In the genomic region with DNA sequence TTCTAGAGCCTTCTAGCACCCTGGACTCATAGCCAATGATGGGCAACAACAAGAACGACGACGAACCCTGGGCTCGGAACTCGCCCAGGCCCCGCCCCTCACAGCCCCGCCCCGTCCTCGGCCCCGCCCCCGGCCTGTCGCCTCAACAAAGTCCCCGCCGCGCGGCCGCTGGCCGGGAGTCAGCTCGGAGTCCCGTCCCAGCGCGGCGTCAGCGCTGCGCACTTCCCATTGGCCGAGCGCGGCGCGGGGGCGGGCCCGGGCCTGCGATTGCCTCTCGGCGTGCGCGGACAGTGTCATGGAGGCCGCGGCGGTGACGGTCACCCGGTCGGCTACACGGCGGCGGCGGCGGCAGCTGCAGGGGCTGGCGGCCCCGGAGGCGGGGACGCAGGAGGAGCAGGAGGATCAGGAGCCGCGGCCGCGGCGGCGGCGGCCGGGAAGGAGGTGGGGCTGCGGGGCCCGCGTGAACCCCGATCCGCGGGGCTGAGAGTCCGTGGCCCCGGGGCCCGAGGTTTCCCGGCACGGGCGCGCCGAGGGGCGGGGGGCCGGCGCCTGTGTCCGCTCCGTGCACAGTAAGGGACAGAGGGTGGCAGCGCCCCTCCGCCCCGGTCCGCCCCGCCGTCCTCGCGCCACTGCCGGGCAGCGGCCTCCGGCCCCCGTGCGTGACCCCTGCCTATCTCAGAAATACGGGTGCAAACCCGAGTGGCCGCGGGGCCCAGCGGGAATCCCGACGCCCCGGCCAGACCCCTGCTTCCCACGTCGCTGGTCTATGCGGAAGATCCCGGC, we compare ENCODE assay signal across 8 cellular contexts. TPM values are rescaled to one million over a fixed set of nuclear protein-coding genes. Genes with fewer than 3 reads are reported as not detected.
DNase-seq lines count a peak whose midpoint lies in the region; ATAC-seq and TF ChIP-seq lines count a peak whose summit lies in the region.

A gene with protein sequence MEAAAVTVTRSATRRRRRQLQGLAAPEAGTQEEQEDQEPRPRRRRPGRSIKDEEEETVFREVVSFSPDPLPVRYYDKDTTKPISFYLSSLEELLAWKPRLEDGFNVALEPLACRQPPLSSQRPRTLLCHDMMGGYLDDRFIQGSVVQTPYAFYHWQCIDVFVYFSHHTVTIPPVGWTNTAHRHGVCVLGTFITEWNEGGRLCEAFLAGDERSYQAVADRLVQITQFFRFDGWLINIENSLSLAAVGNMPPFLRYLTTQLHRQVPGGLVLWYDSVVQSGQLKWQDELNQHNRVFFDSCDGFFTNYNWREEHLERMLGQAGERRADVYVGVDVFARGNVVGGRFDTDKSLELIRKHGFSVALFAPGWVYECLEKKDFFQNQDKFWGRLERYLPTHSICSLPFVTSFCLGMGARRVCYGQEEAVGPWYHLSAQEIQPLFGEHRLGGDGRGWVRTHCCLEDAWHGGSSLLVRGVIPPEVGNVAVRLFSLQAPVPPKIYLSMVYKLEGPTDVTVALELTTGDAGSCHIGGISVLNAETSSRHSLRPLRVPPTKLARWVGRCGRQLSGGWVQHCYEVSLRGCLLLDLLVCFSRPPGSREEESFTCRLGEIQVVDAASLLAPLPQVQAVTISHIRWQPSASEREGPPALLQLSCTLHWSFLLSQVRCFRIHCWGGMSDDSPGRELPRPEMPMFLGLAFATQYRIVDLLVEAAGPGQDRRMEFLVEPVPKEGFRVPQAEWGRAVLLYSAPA (plus strand): TSS at position 175 of the 783 bp plus-strand sequence. CDS start 121 bp downstream, at position 296.

- in situ Hi-C loops in G401 (cut with HindIII; ENCODE audit: low sequenced_read_pairs) (no loop called here), SK-MEL-5 (cut with HindIII; ENCODE audit: low pct_unique_long_range_greater_than_20kb, low sequenced_read_pairs) (no loop called here)

- H3K9ac ChIP-seq in neuronal stem cell (ENCODE audit: low read depth, low read length, poor library complexity): peak within 1 kb of the TSS; percentile 90

- H3K18ac ChIP-seq in neuronal stem cell (ENCODE audit: low read length): peak within 1 kb of the TSS; percentile 93

- no peak within 1 kb of the TSS for H3K23ac ChIP-seq in neuronal stem cell (ENCODE audit: low read depth, low read length, poor library complexity)

- no peaks in the 10 kb centered on the region for H3K27me3 ChIP-seq in gastroesophageal sphincter
- H3K27me3 ChIP-seq in neuronal stem cell (ENCODE audit: control insufficient read depth in 3 of 3, insufficient read depth in 3 of 3, low read depth in 1 of 3, low read length in 3 of 3): peaks cover 0 to 20% (median 2%) of the 10 kb centered on the region in 3 experiments

- no peak within 1 kb of the TSS for H3K14ac ChIP-seq in neuronal stem cell (ENCODE audit: low read length)

- POLR2A ChIA-PET in HEK293 (lab: Yijun Ruan, JAX): interaction anchor here (0.6 to 1.2 kb wide), 13 partner anchors 10 to 888 kb away, joined by 3 to 8 read pairs (median 3); partner anchors contain the start of genes AFMID and TK1

- 0% methylated on average over 4 of the region's 104 CpGs; no CpG with 5 or more reads in 1 of the 2 donors for WGBS in gastroesophageal sphincter (ENCODE audit: low coverage in 1 of 2), 2 donors
- no CpG with 5 or more reads among the region's 104 CpGs for WGBS in neuronal stem cell (ENCODE audit: extremely low coverage in 2 of 2, insufficient read length in 2 of 2, insufficient replicate concordance in 1 of 2), 2 donors

- TF ChIP-seq POLR2A in gastroesophageal sphincter (IDR thresholded peaks at IDR 0.05): peak; percentile 28 to 55

- peak within 1 kb of the TSS; percentile 98 for H2AFZ ChIP-seq in neuronal stem cell (ENCODE audit: low read length)

- H2AK5ac ChIP-seq in neuronal stem cell (ENCODE audit: low read depth, low read length): peak within 1 kb of the TSS; percentile 63

- no peak for TF ChIP-seq CTCF in HEK293 (tag by site-specific recombination; IDR thresholded peaks at IDR 0.05)
- TF ChIP-seq CTCF in gastroesophageal sphincter (IDR thresholded peaks at IDR 0.05): no peak

- H2BK120ac ChIP-seq in neuronal stem cell (ENCODE audit: low read depth, low read length): no peak within 1 kb of the TSS

- peaks cover 4% of the 10 kb centered on the region; the same call in 1 of the 2 replicates for H3K4me1 ChIP-seq in HEK293 (ENCODE audit: control insufficient read depth, insufficient read depth, low read length)
- H3K4me1 ChIP-seq in gastroesophageal sphincter: peaks cover 0 to 34% (median 5%) of the 10 kb centered on the region in 3 donors
- H3K4me1 ChIP-seq in neuronal stem cell (ENCODE audit: control insufficient read depth in 2 of 2, insufficient read depth in 1 of 2, low read depth in 1 of 2, low read length in 2 of 2): peaks cover 6% of the 10 kb centered on the region in 2 donors

- no peak within 1 kb of the TSS for H2BK12ac ChIP-seq in neuronal stem cell (ENCODE audit: low read length)

- H3K9me3 ChIP-seq in HEK293 (ENCODE audit: control insufficient read depth, insufficient read depth, low read depth, low read length) (no peaks in the 10 kb centered on the region), gastroesophageal sphincter (no peaks in the 10 kb centered on the region), neuronal stem cell (replicated peaks in 1 of 2; ENCODE audit: control insufficient read depth in 2 of 2, insufficient read depth in 1 of 2, low read depth in 1 of 2, low read length in 2 of 2) (peaks cover 0 to 2% of the 10 kb centered on the region in 2 donors)

- CTCF ChIA-PET in HEK293 (lab: Yijun Ruan, JAX): interaction anchor here (0.6 to 2.9 kb wide), 13 partner anchors 10 to 319 kb away, joined by 3 to 19 read pairs (median 4); no protein-coding TSS in a partner anchor

- no peak within 1 kb of the TSS for H2BK5ac ChIP-seq in neuronal stem cell (ENCODE audit: low read length)

- H3K4me2 ChIP-seq in neuronal stem cell (ENCODE audit: insufficient read depth, low read length, poor library complexity, severe bottlenecking): peak within 1 kb of the TSS; percentile 82

- no peak for TF ChIP-seq EP300 in gastroesophageal sphincter (IDR thresholded peaks at IDR 0.05)

- H3K36me3 ChIP-seq in HEK293 (ENCODE audit: control insufficient read depth in 2 of 2, insufficient read depth in 1 of 2, low read length in 2 of 2): peaks cover 10 to 26% of the 10 kb centered on the region in 2 experiments
- peaks cover 0 to 27% of the 10 kb centered on the region in 2 donors for H3K36me3 ChIP-seq in gastroesophageal sphincter
- peaks cover 11 to 12% of the 10 kb centered on the region in 2 donors for H3K36me3 ChIP-seq in neuronal stem cell (replicated peaks in 1 of 2; ENCODE audit: control insufficient read depth in 2 of 2, insufficient read depth in 2 of 2, low read length in 2 of 2)

- H3K4ac ChIP-seq in neuronal stem cell (ENCODE audit: low read length): no peak within 1 kb of the TSS

- H3K4me3 ChIP-seq in HEK293 (ENCODE audit: low read depth, low read length) (peak within 1 kb of the TSS; percentile 68), gastroesophageal sphincter (peak within 1 kb of the TSS; percentile 63 to 92), neuronal stem cell (ENCODE audit: low read length in 2 of 2) (peak within 1 kb of the TSS; percentile 74 to 88)

- no peak within 1 kb of the TSS for H2BK15ac ChIP-seq in neuronal stem cell (ENCODE audit: low read length)

- no peaks in the 10 kb centered on the region for H3K79me1 ChIP-seq in neuronal stem cell (ENCODE audit: low read depth, low read length)

- no peak within 1 kb of the TSS for H4K8ac ChIP-seq in neuronal stem cell (ENCODE audit: low read depth, low read length)

- H4K91ac ChIP-seq in neuronal stem cell (ENCODE audit: low read depth, low read length, poor library complexity): no peak within 1 kb of the TSS

- H3K27ac ChIP-seq in HEK293 (ENCODE audit: extremely low read depth, low read depth, low read length) (peak within 1 kb of the TSS; percentile 80; the same call in 1 of the 2 replicates), gastroesophageal sphincter (peak within 1 kb of the TSS; percentile 49 to 94 (median 90)), neuronal stem cell (replicated peaks; ENCODE audit: low read length) (no peak within 1 kb of the TSS)

- DNase-seq in G401 (ENCODE audit: low spot score) (peak; percentile 86), MV-4-11 (lab: John Stamatoyannopoulos, UW) (peak; percentile 99), SK-MEL-5 (ENCODE audit: low read depth, low spot score) (peak; percentile 96), neuronal stem cell (ENCODE audit: low spot score) (peak; percentile 94), stromal cell of bone marrow (ENCODE audit: low read depth) (peak; percentile 83)
- peak; percentile 91 for DNase-seq in activated naive CD4-positive, alpha-beta T cell treated with Interleukin-2 at 50 U/mL for 16 hours

- peak; percentile 99 for ATAC-seq in gastroesophageal sphincter

TF ChIP-seq in HEK293, 187 proteins besides CTCF, POLR2A, EP300 and RAD21 (continues in another document):
- TF ChIP-seq ZNF561 (tag by site-specific recombination; IDR thresholded peaks at IDR 0.05; ENCODE audit: borderline replicate concordance): peak; percentile 35; the same call in 1 of the 2 replicates
- no peak for TF ChIP-seq RBAK (tag by site-specific recombination; IDR thresholded peaks at IDR 0.05)
- TF ChIP-seq ZNF623 (tag by site-specific recombination; IDR thresholded peaks at IDR 0.05): no peak
- no peak for TF ChIP-seq ZNF214 (tag by site-specific recombination; IDR thresholded peaks at IDR 0.05; ENCODE audit: borderline replicate concordance)
- no peak for TF ChIP-seq EGR2 (tag by site-specific recombination; IDR thresholded peaks at IDR 0.05; ENCODE audit: low read depth)
- TF ChIP-seq MYNN (tag by site-specific recombination; IDR thresholded peaks at IDR 0.05; ENCODE audit: borderline replicate concordance): no peak
- no peak for TF ChIP-seq ZNF302 (tag by site-specific recombination; IDR thresholded peaks at IDR 0.05; ENCODE audit: low read depth)
- TF ChIP-seq TCF7L2 (IDR thresholded peaks at IDR 0.05; ENCODE audit: borderline replicate concordance, low read depth, low read length): no peak
- TF ChIP-seq GLI2 (tag by site-specific recombination; IDR thresholded peaks at IDR 0.05; ENCODE audit: borderline replicate concordance, low read depth): no peak
- no peak for TF ChIP-seq ZNF416 (tag by site-specific recombination; IDR thresholded peaks at IDR 0.05)
- no peak for TF ChIP-seq ZNF549 (tag by site-specific recombination; IDR thresholded peaks at IDR 0.05)
- TF ChIP-seq ZNF132 (tag by site-specific recombination; IDR thresholded peaks at IDR 0.05; ENCODE audit: borderline replicate concordance): no peak
- TF ChIP-seq ZNF585B (tag by site-specific recombination; IDR thresholded peaks at IDR 0.05): no peak
- TF ChIP-seq FEZF1 (tag by site-specific recombination; IDR thresholded peaks at IDR 0.05): no peak
- no peak for TF ChIP-seq ZNF335 (tag by site-specific recombination; conservative IDR thresholded peaks at IDR 0.05)

RNA-seq across cellular contexts. Expression of the gene that starts here (rescaled TPM):
- 13.2 and 17.1 TPM in 2 replicates for total RNA-seq in G401 (2014; rRNA removed; shearing (Covaris generic))
- 12.4 and 17.4 TPM in 2 replicates for total RNA-seq in SK-MEL-5 (2014; rRNA removed; shearing (Covaris generic))
- polyA plus RNA-seq in SK-MEL-5 (2015; cell fraction: cytosol; rRNA removed): 17.4 and 27.5 TPM in 2 replicates
- polyA plus RNA-seq in SK-MEL-5 (2015; cell fraction: nucleus; rRNA removed): 712 and 792 TPM in 2 replicates
- 10 to 100 TPM in 3 of 4 donors, 1 to 10 TPM in 1; 8.3 to 46.5 (median 16.2) TPM for total RNA-seq in gastroesophageal sphincter
- 17.4 TPM for polyA plus RNA-seq in neuronal stem cell (2013, experiment 1 of 2)
- 18.1 TPM for polyA plus RNA-seq in neuronal stem cell (2013, experiment 2 of 2)
